ENCODE assay signal across 23 cellular contexts in genomic region chr22:19917389-19918138, GRCh38.
"Had no signal": no experiment of that assay in that cellular context is flagged by ENCODE, and none has a peak within 500 bp of the region (broad histone marks: within the 10 kb centered on the region; RNA-seq: fewer than 3 reads in every experiment).

No MANE protein-coding gene starts in this region.

- H3K9me3 Mint-ChIP-seq: activated CD4-positive, alpha-beta memory T cell treated with anti-CD3 and anti-CD28 coated beads, Interleukin-2, amount 10 ng/mL, durations not matched to agents 7 days and 5 days; activated CD4-positive, alpha-beta T cell treated with anti-CD3 and anti-CD28 coated beads, Interleukin-2, amount 10 ng/mL, durations not matched to agents 7 days and 5 days; activated naive CD4-positive, alpha-beta T cell treated with anti-CD3 and anti-CD28 coated beads, Interleukin-2, amount 50 U/mL, for 24 hours; activated naive CD8-positive, alpha-beta T cell treated with anti-CD3 and anti-CD28 coated beads, Interleukin-2, amount 50 U/mL, for 24 hours; activated T-helper 2 cell treated with anti-CD3 and anti-CD28 coated beads, Interferon-gamma antibody, Interleukin-2, Interleukin-4, amounts not matched to agents 10 μg/mL and 5 μg/mL and 100 μg/mL, durations not matched to agents 14 hours and 24 hours and 36 hours had no signal

- ATAC-seq: activated naive CD8-positive, alpha-beta T cell treated with anti-CD3 and anti-CD28 coated beads, Interleukin-2, amount 50 U/mL, for 24 hours; left colon; right cardiac atrium had no signal

- H3K27me3 Mint-ChIP-seq: activated CD4-positive, alpha-beta memory T cell treated with anti-CD3 and anti-CD28 coated beads, Interleukin-2, amount 10 ng/mL, durations not matched to agents 7 days and 5 days; activated CD4-positive, alpha-beta T cell treated with anti-CD3 and anti-CD28 coated beads, Interleukin-2, amount 10 ng/mL, durations not matched to agents 7 days and 5 days; activated naive CD4-positive, alpha-beta T cell treated with anti-CD3 and anti-CD28 coated beads, Interleukin-2, amount 50 U/mL, for 24 hours; activated naive CD8-positive, alpha-beta T cell treated with anti-CD3 and anti-CD28 coated beads, Interleukin-2, amount 50 U/mL, for 24 hours; naive B cell had no signal

- H3K4me1 Mint-ChIP-seq: activated CD4-positive, alpha-beta memory T cell treated with anti-CD3 and anti-CD28 coated beads, Interleukin-2, amount 10 ng/mL, durations not matched to agents 7 days and 5 days; activated CD4-positive, alpha-beta T cell treated with anti-CD3 and anti-CD28 coated beads, Interleukin-2, amount 10 ng/mL, durations not matched to agents 7 days and 5 days; activated naive CD4-positive, alpha-beta T cell treated with anti-CD3 and anti-CD28 coated beads, Interleukin-2, amount 50 U/mL, for 24 hours; activated naive CD8-positive, alpha-beta T cell treated with anti-CD3 and anti-CD28 coated beads, Interleukin-2, amount 50 U/mL, for 24 hours; mesothelial cell of epicardium had no signal

- DNase-seq: activated CD4-positive, alpha-beta memory T cell treated with anti-CD3 and anti-CD28 coated beads, Interleukin-2, amount 10 ng/mL, durations not matched to agents 7 days and 5 days; activated CD4-positive, alpha-beta T cell treated with anti-CD3 and anti-CD28 coated beads for 1 hour; activated CD4-positive, alpha-beta T cell treated with anti-CD3 and anti-CD28 coated beads, Interleukin-2, amount 10 ng/mL, durations not matched to agents 7 days and 5 days; activated naive CD8-positive, alpha-beta T cell treated with anti-CD3 and anti-CD28 coated beads, Interleukin-2, amount 50 U/mL, for 24 hours; activated T-cell treated with anti-CD3 and anti-CD28 coated beads, Interleukin-2, amount 50 U/mL, for 48 hours; amygdala; central memory CD4-positive, alpha-beta T cell; effector CD8-positive, alpha-beta T cell; head of caudate nucleus; hippocampal formation; kidney; left colon; naive B cell; right cardiac atrium; stimulated activated CD4-positive, alpha-beta T cell treated with anti-CD3 and anti-CD28 coated beads, Interleukin-15, amount 100 ng/mL, for 24 hours; stimulated activated CD4-positive, alpha-beta T cell treated with anti-CD3 and anti-CD28 coated beads, Interleukin-2, amount 100 ng/mL, for 24 hours; stimulated activated naive CD4-positive, alpha-beta T cell; T-helper 2 cell; transverse colon had no signal

- H3K27ac ChIP-seq: suprapubic skin, transverse colon had no signal

- H3K4me1 ChIP-seq: suprapubic skin, transverse colon had no signal

- H3K4me3 Mint-ChIP-seq: activated CD4-positive, alpha-beta memory T cell treated with anti-CD3 and anti-CD28 coated beads, Interleukin-2, amount 10 ng/mL, durations not matched to agents 7 days and 5 days; activated CD4-positive, alpha-beta T cell treated with anti-CD3 and anti-CD28 coated beads, Interleukin-2, amount 10 ng/mL, durations not matched to agents 7 days and 5 days; activated naive CD4-positive, alpha-beta T cell treated with anti-CD3 and anti-CD28 coated beads, Interleukin-2, amount 50 U/mL, for 24 hours; activated naive CD8-positive, alpha-beta T cell treated with anti-CD3 and anti-CD28 coated beads, Interleukin-2, amount 50 U/mL, for 24 hours; mesothelial cell of epicardium had no signal

- H3K27me3 ChIP-seq: suprapubic skin, transverse colon had no signal

- H3K9me3 ChIP-seq: suprapubic skin, transverse colon had no signal

- H3K27ac Mint-ChIP-seq: activated CD4-positive, alpha-beta memory T cell treated with anti-CD3 and anti-CD28 coated beads, Interleukin-2, amount 10 ng/mL, durations not matched to agents 7 days and 5 days; activated CD4-positive, alpha-beta T cell treated with anti-CD3 and anti-CD28 coated beads, Interleukin-2, amount 10 ng/mL, durations not matched to agents 7 days and 5 days; activated naive CD4-positive, alpha-beta T cell treated with anti-CD3 and anti-CD28 coated beads, Interleukin-2, amount 50 U/mL, for 24 hours; activated naive CD8-positive, alpha-beta T cell treated with anti-CD3 and anti-CD28 coated beads, Interleukin-2, amount 50 U/mL, for 24 hours; activated T-helper 2 cell treated with anti-CD3 and anti-CD28 coated beads, Interferon-gamma antibody, Interleukin-2, Interleukin-4, amounts not matched to agents 10 μg/mL and 5 μg/mL and 100 μg/mL, durations not matched to agents 14 hours and 24 hours and 36 hours; mesothelial cell of epicardium; naive B cell had no signal

- H3K4me3 ChIP-seq: suprapubic skin, transverse colon had no signal
